ENCODE assay signal across 20 cellular contexts in genomic region chr3:23686535-23686934, GRCh38.
DNase-seq lines count a peak whose midpoint lies in the region; ATAC-seq and TF ChIP-seq lines count a peak whose summit lies in the region.
"Had no signal": no experiment of that assay in that cellular context is flagged by ENCODE, and none has a peak within 500 bp of the region (broad histone marks: within the 10 kb centered on the region; RNA-seq: fewer than 3 reads in every experiment).

No MANE protein-coding gene starts in this region.

- H3K9me3 Mint-ChIP-seq in WTC11 = peaks cover 22% of the 10 kb centered on the region
- H3K9me3 Mint-ChIP-seq: activated T-helper 1 cell treated with anti-CD3 and anti-CD28 coated beads, Interleukin-12 subunit alpha, Interleukin-12 subunit beta, Interleukin-2, Interleukin-4 antibody, amounts not matched to agents 30 ng/mL and 10 ng/mL and 1 ng/mL, durations not matched to agents 14 hours and 24 hours and 36 hours; CD4-positive, alpha-beta T cell; central memory CD8-positive, alpha-beta T cell had no signal

- TF ChIP-seq POLR2A in IMR-90 (IDR thresholded peaks at IDR 0.05; ENCODE audit: low read depth, low read length) = no peak

- ATAC-seq in IMR-90 (ENCODE audit: low read depth) (no peak), WTC11 (peak; percentile 60), Right ventricle myocardium inferior (no peak), GM19467 (IDR thresholded peaks at IDR 0.05; ENCODE audit: unreplicated experiment) (no peak), GM19397 (IDR thresholded peaks at IDR 0.05; ENCODE audit: unreplicated experiment) (no peak)
- ATAC-seq: stimulated activated naive CD8-positive, alpha-beta T cell treated with anti-CD3 and anti-CD28 coated beads, Interleukin-15, amount 100 ng/mL, for 72 hours had no signal

- BruUV-seq in IMR-90 (replicated peaks; lab: Mats Ljungman, UMichigan) = no TSS peak

- H3K9me3 ChIP-seq in IMR-90 (ENCODE audit: control insufficient read depth, insufficient read depth, low read length) (peaks cover 2% of the 10 kb centered on the region; the same call in 1 of the 2 replicates), mesenchymal stem cell (ENCODE audit: control insufficient read depth, low read length) (peaks cover 18% of the 10 kb centered on the region), subcutaneous abdominal adipose tissue (ENCODE audit: control insufficient read depth in 5 of 5, low read length in 5 of 5) (peaks cover 0 to 4% (median 0%) of the 10 kb centered on the region in 5 donors)
- H3K9me3 ChIP-seq: pancreas had no signal

- POLR2A ChIA-PET in IMR-90 (lab: Charles Lee; ENCODE audit: unreplicated experiment) (no interaction called here), WTC11 (lab: Charles Lee) (no interaction called here)

- H3K4ac ChIP-seq in IMR-90 (ENCODE audit: low read depth, low read length) = peak overlapping the region; percentile 41
- peak overlapping the region; percentile 24 to 82 for H3K4ac ChIP-seq in mesenchymal stem cell (ENCODE audit: low read depth in 1 of 2, low read length in 2 of 2)

- WGBS in IMR-90 (ENCODE audit: extremely low coverage in 2 of 2, insufficient read length in 1 of 2), 2 experiments = 64% methylated on average over 2 of the region's 3 CpGs; no CpG with 5 or more reads in 1 of the 2 experiments
- WGBS in mesenchymal stem cell = 42% methylated on average over 3 of the region's 3 CpGs

- CTCF ChIA-PET in IMR-90 (lab: Yijun Ruan, JAX) = no interaction called here
- CTCF ChIA-PET in WTC11 (lab: Charles Lee) = interaction anchor here (1.1 kb wide), 2 partner anchors 9 to 76 kb away, joined by 3 read pairs; no protein-coding TSS in a partner anchor

- peak overlapping the region; percentile 56; the same call in 1 of the 2 replicates for H2AK5ac ChIP-seq in IMR-90 (ENCODE audit: low read depth, low read length)
- peak overlapping the region; percentile 95 for H2AK5ac ChIP-seq in mesenchymal stem cell (ENCODE audit: low read length, severe bottlenecking)

- H3K36me3 Mint-ChIP-seq in WTC11 = peaks cover 14% of the 10 kb centered on the region
- H3K36me3 Mint-ChIP-seq: activated naive CD4-positive, alpha-beta T cell treated with anti-CD3 and anti-CD28 coated beads, Interleukin-2, amount 50 U/mL, for 24 hours; memory B cell had no signal

- H4K91ac ChIP-seq in IMR-90 (ENCODE audit: insufficient read depth, low read depth, low read length) (peak overlapping the region; percentile 6; the same call in 1 of the 2 replicates), mesenchymal stem cell (ENCODE audit: low read length) (peak overlapping the region; percentile 52)

- H3K14ac ChIP-seq in IMR-90 (replicated peaks; ENCODE audit: low read depth, low read length) (peak overlapping the region; percentile 36; the same call in 1 of the 2 replicates), mesenchymal stem cell (ENCODE audit: low read length in 2 of 2) (peak overlapping the region in 1 of 2 experiments; percentile 89)

- TF ChIP-seq RAD21 in IMR-90 (IDR thresholded peaks at IDR 0.05; ENCODE audit: low read length) = no peak

- H3K4me2 ChIP-seq in IMR-90 (ENCODE audit: low read depth, low read length) (no peak overlapping the region), mesenchymal stem cell (ENCODE audit: low read length, poor library complexity, severe bottlenecking) (no peak overlapping the region)

- 0 out of 2 replicates have a peak overlapping the region, but pooled peaks have one; percentile 47 for H3K27ac Mint-ChIP-seq in WTC11
- H3K27ac Mint-ChIP-seq: activated B cell treated with CpG ODN at 0.5 μM for 24 hours; activated naive CD4-positive, alpha-beta T cell treated with anti-CD3 and anti-CD28 coated beads, Interleukin-2, amount 50 U/mL, for 24 hours; activated T-helper 1 cell treated with anti-CD3 and anti-CD28 coated beads, Interleukin-12 subunit alpha, Interleukin-12 subunit beta, Interleukin-2, Interleukin-4 antibody, amounts not matched to agents 30 ng/mL and 10 ng/mL and 1 ng/mL, durations not matched to agents 14 hours and 24 hours and 36 hours; CD4-positive, alpha-beta T cell; memory B cell had no signal

- peaks cover 3% of the 10 kb centered on the region for H3K9me1 ChIP-seq in IMR-90 (ENCODE audit: insufficient read depth, low read length)

- H2BK5ac ChIP-seq in IMR-90 (ENCODE audit: low read depth, low read length, poor library complexity, severe bottlenecking) (peak overlapping the region; percentile 7), mesenchymal stem cell (ENCODE audit: low read depth, low read length, poor library complexity, severe bottlenecking) (no peak overlapping the region)

- dilution Hi-C loops in IMR-90 (cut with HindIII; ENCODE audit: low sequenced_read_pairs, unreplicated experiment) = no loop called here

- H3K23ac ChIP-seq in IMR-90 (ENCODE audit: low read depth, low read length) (peak overlapping the region; percentile 11; the same call in 1 of the 2 replicates), mesenchymal stem cell (ENCODE audit: low read length in 2 of 2) (peak overlapping the region in 1 of 2 experiments; percentile 57)

- H3K27me3 Mint-ChIP-seq in WTC11 (ENCODE audit: low read depth) = 0 out of 2 replicates have a peak, but pooled peaks cover 3% of the 10 kb centered on the region
- H3K27me3 Mint-ChIP-seq: activated B cell treated with CpG ODN at 0.5 μM for 24 hours; activated naive CD4-positive, alpha-beta T cell treated with anti-CD3 and anti-CD28 coated beads, Interleukin-2, amount 50 U/mL, for 24 hours; CD4-positive, alpha-beta T cell; memory B cell; naive B cell; stimulated activated naive CD8-positive, alpha-beta T cell treated with anti-CD3 and anti-CD28 coated beads, Interleukin-15, amount 100 ng/mL, for 72 hours had no signal

- in situ Hi-C loops in IMR-90 (cut with MboI; ENCODE audit: low sequenced_read_pairs) = no loop called here

- H3K79me1 ChIP-seq in IMR-90 (ENCODE audit: low read depth in 1 of 2, low read length in 2 of 2) (no peaks in the 10 kb centered on the region), mesenchymal stem cell (replicated peaks; ENCODE audit: low read length, poor library complexity, severe bottlenecking) (no peaks in the 10 kb centered on the region)

- H2BK120ac ChIP-seq in IMR-90 (ENCODE audit: low read depth, low read length) = peak overlapping the region; percentile 57
- no peak overlapping the region for H2BK120ac ChIP-seq in mesenchymal stem cell (ENCODE audit: low read depth, low read length)

- peak overlapping the region; percentile 45 to 54; a peak in 2 of 4 replicates for H4K8ac ChIP-seq in IMR-90 (ENCODE audit: low read depth in 2 of 2, low read length in 2 of 2)
- H4K8ac ChIP-seq in mesenchymal stem cell (ENCODE audit: low read length) = peak overlapping the region; percentile 19

- H3K4me3 Mint-ChIP-seq in WTC11 = no peak overlapping the region
- H3K4me3 Mint-ChIP-seq: activated B cell treated with CpG ODN at 0.5 μM for 24 hours; activated naive CD4-positive, alpha-beta T cell treated with anti-CD3 and anti-CD28 coated beads, Interleukin-2, amount 50 U/mL, for 24 hours; activated T-helper 1 cell treated with anti-CD3 and anti-CD28 coated beads, Interleukin-12 subunit alpha, Interleukin-12 subunit beta, Interleukin-2, Interleukin-4 antibody, amounts not matched to agents 30 ng/mL and 10 ng/mL and 1 ng/mL, durations not matched to agents 14 hours and 24 hours and 36 hours; CD4-positive, alpha-beta T cell; central memory CD8-positive, alpha-beta T cell; memory B cell; naive B cell; stimulated activated naive CD8-positive, alpha-beta T cell treated with anti-CD3 and anti-CD28 coated beads, Interleukin-15, amount 100 ng/mL, for 72 hours had no signal

- H4K5ac ChIP-seq in IMR-90 (ENCODE audit: low read depth, low read length) = peak overlapping the region; percentile 64; the same call in 1 of the 2 replicates

- TF ChIP-seq CTCF in IMR-90 (conservative IDR thresholded peaks at IDR 0.05; ENCODE audit: low read depth, low read length) (no peak), WTC11 (IDR thresholded peaks at IDR 0.05) (no peak)

- H3K4me1 ChIP-seq in IMR-90 (ENCODE audit: control insufficient read depth, insufficient read depth, low read length) (peaks cover 13% of the 10 kb centered on the region), mesenchymal stem cell (ENCODE audit: control insufficient read depth, insufficient read depth, low read depth, low read length) (peaks cover 13% of the 10 kb centered on the region), subcutaneous abdominal adipose tissue (ENCODE audit: control insufficient read depth in 5 of 5, insufficient read depth in 5 of 5, low read length in 5 of 5) (peaks cover 6 to 18% (median 16%) of the 10 kb centered on the region in 5 donors)
- H3K4me1 ChIP-seq: pancreas had no signal

- no peaks in the 10 kb centered on the region for H3K27me3 ChIP-seq in IMR-90 (ENCODE audit: control insufficient read depth, insufficient read depth, low read length)
- no peaks in the 10 kb centered on the region for H3K27me3 ChIP-seq in mesenchymal stem cell (ENCODE audit: control insufficient read depth in 1 of 2, insufficient read depth in 1 of 2, low read length in 2 of 2)
- no peaks in the 10 kb centered on the region for H3K27me3 ChIP-seq in subcutaneous abdominal adipose tissue (ENCODE audit: control insufficient read depth in 5 of 5, insufficient read depth in 4 of 5, low read length in 5 of 5)
- H3K27me3 ChIP-seq: pancreas, tibial nerve had no signal

- H3K9ac ChIP-seq in IMR-90 (ENCODE audit: low read depth, low read length) (no peak overlapping the region), mesenchymal stem cell (ENCODE audit: low read length) (peak overlapping the region; percentile 50), subcutaneous abdominal adipose tissue (ENCODE audit: low read length in 5 of 5) (peak overlapping the region in 2 of 5 donors; percentile 4 to 48)

- H3K4me1 Mint-ChIP-seq in WTC11 = peaks cover 15% of the 10 kb centered on the region
- H3K4me1 Mint-ChIP-seq: activated B cell treated with CpG ODN at 0.5 μM for 24 hours; central memory CD8-positive, alpha-beta T cell; memory B cell; naive B cell had no signal

- H2BK15ac ChIP-seq in IMR-90 (ENCODE audit: low read depth, low read length) (peak overlapping the region; percentile 48; the same call in 1 of the 3 replicates), mesenchymal stem cell (ENCODE audit: low read depth, poor library complexity, severe bottlenecking) (no peak overlapping the region)

- H3K56ac ChIP-seq in IMR-90 (ENCODE audit: extremely low read depth, insufficient read depth, low read length) = no peak overlapping the region

- peak overlapping the region; percentile 39 for H2AFZ ChIP-seq in IMR-90 (replicated peaks; ENCODE audit: low read length, poor library complexity)
- no peak overlapping the region for H2AFZ ChIP-seq in mesenchymal stem cell (ENCODE audit: low read depth, low read length)

- peak overlapping the region; percentile 62 for H2BK20ac ChIP-seq in IMR-90 (ENCODE audit: low read depth, low read length)

- peaks cover 3% of the 10 kb centered on the region for H4K20me1 ChIP-seq in IMR-90 (ENCODE audit: insufficient read depth, low read length)

- H3K4me3 ChIP-seq in IMR-90 (ENCODE audit: insufficient read depth, low read depth, low read length) (no peak overlapping the region), mesenchymal stem cell (ENCODE audit: insufficient read depth in 1 of 2, low read depth in 1 of 2, low read length in 2 of 2) (peak overlapping the region in 1 of 2 experiments; percentile 39), subcutaneous abdominal adipose tissue (ENCODE audit: low read depth in 1 of 5, low read length in 5 of 5) (no peak overlapping the region)
- H3K4me3 ChIP-seq: pancreas, tibial nerve had no signal

- intact Hi-C loops in IMR-90 (cut with micrococcal nuclease) = no loop called here
- intact Hi-C loops in Right ventricle myocardium inferior (cut with DNase I) = no loop called here

- H2AK9ac ChIP-seq in IMR-90 (replicated peaks; ENCODE audit: low read depth, low read length, poor library complexity) = no peak overlapping the region

- DNase-seq in IMR-90 (no peak), WTC11 (ENCODE audit: low spot score) (no peak), mesenchymal stem cell (no peak), Right ventricle myocardium inferior (ENCODE audit: missing footprints) (no peak)
- DNase-seq: activated B cell treated with CpG ODN at 0.5 μM for 24 hours; CD4-positive, alpha-beta T cell; Karpas-422; naive B cell; RPMI8226; stimulated activated CD4-positive, alpha-beta T cell treated with anti-CD3 and anti-CD28 coated beads, Interleukin-15, amount 100 ng/mL, for 24 hours; stimulated activated naive CD8-positive, alpha-beta T cell treated with anti-CD3 and anti-CD28 coated beads, Interleukin-15, amount 100 ng/mL, for 72 hours had no signal

- H2BK12ac ChIP-seq in mesenchymal stem cell (ENCODE audit: low read length in 2 of 2) = peak overlapping the region in 1 of 2 experiments; percentile 96

- H3K18ac ChIP-seq in IMR-90 (ENCODE audit: low read depth, low read length) = peak overlapping the region; percentile 14; the same call in 1 of the 2 replicates
- H3K18ac ChIP-seq in mesenchymal stem cell (ENCODE audit: low read depth in 1 of 2, low read length in 2 of 2) = peak overlapping the region; percentile 64 to 81

- H3K27ac ChIP-seq in IMR-90 (ENCODE audit: insufficient read depth, low read length) = no peak overlapping the region; the same call in 1 of the 2 replicates
- H3K27ac ChIP-seq in mesenchymal stem cell (ENCODE audit: low read length, poor library complexity, severe bottlenecking) = peak overlapping the region; percentile 52
- peak overlapping the region; percentile 76 for H3K27ac ChIP-seq in subcutaneous abdominal adipose tissue (ENCODE audit: low read depth, low read length)
- H3K27ac ChIP-seq: pancreas had no signal

- H3K36me3 ChIP-seq in IMR-90 (ENCODE audit: control insufficient read depth, insufficient read depth, low read length) (no peaks in the 10 kb centered on the region), mesenchymal stem cell (ENCODE audit: control insufficient read depth in 1 of 2, insufficient read depth in 2 of 2, low read depth in 1 of 2, low read length in 2 of 2) (no peaks in the 10 kb centered on the region), subcutaneous abdominal adipose tissue (ENCODE audit: control insufficient read depth in 5 of 5, insufficient read depth in 5 of 5, low read length in 5 of 5) (no peaks in the 10 kb centered on the region)
- H3K36me3 ChIP-seq: pancreas, tibial nerve had no signal
